ENCODE assay signal across 18 cellular contexts in genomic region chr2:15970701-15971100, GRCh38. TPM values are rescaled to one million over a fixed set of nuclear protein-coding genes. Genes with fewer than 3 reads are reported as not detected.
DNase-seq lines count a peak whose midpoint lies in the region; ATAC-seq and TF ChIP-seq lines count a peak whose summit lies in the region.
"Had no signal": no experiment of that assay in that cellular context is flagged by ENCODE, and none has a peak within 500 bp of the region (broad histone marks: within the 10 kb centered on the region; RNA-seq: fewer than 3 reads in every experiment).

No MANE protein-coding gene starts in this region.

- peaks cover 11% of the 10 kb centered on the region; the same call in 1 of the 2 replicates for H3K9me3 ChIP-seq in BE2C
- H3K9me3 ChIP-seq in CD4-positive, CD25-positive, alpha-beta regulatory T cell (ENCODE audit: control insufficient read depth in 2 of 2, low read length in 2 of 2), result no peaks in the 10 kb centered on the region
- H3K9me3 ChIP-seq: BLaER1 had no signal

- peak overlapping the region; percentile 84 for H2AFZ ChIP-seq in GM23338

- H3K4me1 Mint-ChIP-seq in CD4-positive, CD25-positive, alpha-beta regulatory T cell, result peaks cover 13 to 60% (median 28%) of the 10 kb centered on the region in 4 donors
- peaks cover 39% of the 10 kb centered on the region for H3K4me1 Mint-ChIP-seq in GM23338

- H3K27me3 ChIP-seq in BE2C (peaks cover 3% of the 10 kb centered on the region; the same call in 1 of the 2 replicates), GM23338 (ENCODE audit: insufficient read depth) (no peaks in the 10 kb centered on the region)
- H3K27me3 ChIP-seq in CD4-positive, CD25-positive, alpha-beta regulatory T cell (ENCODE audit: control insufficient read depth, insufficient read depth, low read length), result no peaks in the 10 kb centered on the region
- H3K27me3 ChIP-seq: BLaER1 had no signal

- H3K36me3 Mint-ChIP-seq in CD4-positive, CD25-positive, alpha-beta regulatory T cell, result no peaks in the 10 kb centered on the region
- H3K36me3 Mint-ChIP-seq in GM23338 (ENCODE audit: low read depth), result no peaks in the 10 kb centered on the region
- H3K36me3 Mint-ChIP-seq: CD4-positive, alpha-beta memory T cell had no signal

- DNase-seq in BE2C, result peak; percentile 94
- DNase-seq in CD4-positive, CD25-positive, alpha-beta regulatory T cell, result no peak
- DNase-seq in GM23338 (ENCODE audit: low spot score), result no peak
- peak; percentile 9 for DNase-seq in mesenteric fat pad (ENCODE audit: low spot score)
- no peak for DNase-seq in mucosa of gallbladder (ENCODE audit: low spot score)
- no peak for DNase-seq in HEK293T (ENCODE audit: extremely low spot score)
- no peak for DNase-seq in NCI-H1092 treated with DMSO at 0.1 percent for 48 hours (lab: John Stamatoyannopoulos, UW)
- DNase-seq: CD4-positive, alpha-beta memory T cell; COR-L47; DMS153; DND-41; GOT3; H7; HCEC 1CT had no signal

- H3K4me3 ChIP-seq in BE2C (ENCODE audit: low read depth, low read length) (no peak overlapping the region), GM23338 (no peak overlapping the region)
- no peak overlapping the region for H3K4me3 ChIP-seq in CD4-positive, CD25-positive, alpha-beta regulatory T cell (ENCODE audit: low read depth, low read length)
- H3K4me3 ChIP-seq: BLaER1 had no signal

- H3K4me1 ChIP-seq in BE2C (peaks cover 3% of the 10 kb centered on the region), GM23338 (ENCODE audit: insufficient read depth) (peaks cover 25% of the 10 kb centered on the region)
- H3K4me1 ChIP-seq in CD4-positive, CD25-positive, alpha-beta regulatory T cell (ENCODE audit: control insufficient read depth, insufficient read depth, low read length, poor library complexity, severe bottlenecking), result peaks cover 13% of the 10 kb centered on the region

- peaks cover 0 to 2% (median 0%) of the 10 kb centered on the region in 7 donors for H3K9me3 Mint-ChIP-seq in CD4-positive, CD25-positive, alpha-beta regulatory T cell
- H3K9me3 Mint-ChIP-seq in GM23338, result no peaks in the 10 kb centered on the region
- H3K9me3 Mint-ChIP-seq: CD4-positive, alpha-beta memory T cell had no signal

- peaks cover 4% of the 10 kb centered on the region for H3K27me3 Mint-ChIP-seq in CD4-positive, CD25-positive, alpha-beta regulatory T cell
- H3K27me3 Mint-ChIP-seq in GM23338 (ENCODE audit: insufficient read depth, low read depth, poor library complexity), result peaks cover 5% of the 10 kb centered on the region
- H3K27me3 Mint-ChIP-seq: CD4-positive, alpha-beta memory T cell had no signal

- H3K36me3 ChIP-seq in BE2C (no peaks in the 10 kb centered on the region), GM23338 (ENCODE audit: insufficient read depth) (no peaks in the 10 kb centered on the region)
- no peaks in the 10 kb centered on the region for H3K36me3 ChIP-seq in CD4-positive, CD25-positive, alpha-beta regulatory T cell (ENCODE audit: control insufficient read depth, insufficient read depth, low read length)
- H3K36me3 ChIP-seq: BLaER1 had no signal

- H3K4me3 Mint-ChIP-seq in CD4-positive, CD25-positive, alpha-beta regulatory T cell, result no peak overlapping the region
- H3K4me3 Mint-ChIP-seq in GM23338, result no peak overlapping the region
- H3K4me3 Mint-ChIP-seq: CD4-positive, alpha-beta memory T cell had no signal

- H4K20me1 ChIP-seq in GM23338 (replicated peaks; ENCODE audit: insufficient read depth), result no peaks in the 10 kb centered on the region
- H4K20me1 ChIP-seq: BLaER1 had no signal

- POLR2A ChIA-PET in HEK293T (lab: Yijun Ruan, JAX), result no interaction called here

- no peaks in the 10 kb centered on the region for H3K79me2 ChIP-seq in GM23338 (replicated peaks; ENCODE audit: insufficient read depth)

- H3K4me2 ChIP-seq in GM23338, result no peak overlapping the region
- H3K4me2 ChIP-seq: BLaER1 had no signal

- no peaks in the 10 kb centered on the region for H3K9me2 ChIP-seq in GM23338 (ENCODE audit: insufficient read depth)

- TF ChIP-seq CTCF in BE2C (IDR thresholded peaks at IDR 0.05; ENCODE audit: low read depth, low read length), result no peak
- TF ChIP-seq CTCF in GM23338 (conservative IDR thresholded peaks at IDR 0.05; ENCODE audit: low read depth in 2 of 2), result no peak

- 0 out of 2 replicates have a peak, but pooled peaks cover 4% of the 10 kb centered on the region for H3F3A ChIP-seq in GM23338 (replicated peaks; ENCODE audit: low read depth)

- peak overlapping the region; percentile 1 to 93 (median 11) for H3K27ac Mint-ChIP-seq in CD4-positive, CD25-positive, alpha-beta regulatory T cell
- H3K27ac Mint-ChIP-seq in GM23338, result no peak overlapping the region

- no peak for ATAC-seq in CD4-positive, CD25-positive, alpha-beta regulatory T cell (ENCODE audit: low read depth in 2 of 2)
- ATAC-seq in GM23338 (no peak), GM19324 (IDR thresholded peaks at IDR 0.05; ENCODE audit: low FRiP score, unreplicated experiment) (no peak)

- CTCF ChIA-PET in HEK293T (lab: Yijun Ruan, JAX), result no interaction called here

- no peak overlapping the region for H3K27ac ChIP-seq in CD4-positive, CD25-positive, alpha-beta regulatory T cell (ENCODE audit: insufficient read depth, low read length, poor library complexity, severe bottlenecking)
- no peak overlapping the region for H3K27ac ChIP-seq in GM23338 (ENCODE audit: low read depth)
- H3K27ac ChIP-seq: BLaER1, C4-2B had no signal

TF ChIP-seq in HEK293T, 16 proteins besides CTCF, POLR2A, EP300 and RAD21:
- no peak for TF ChIP-seq BHLHE40 (IDR thresholded peaks at IDR 0.05; ENCODE audit: borderline replicate concordance)
- TF ChIP-seq ARNT (IDR thresholded peaks at IDR 0.05), result no peak
- TF ChIP-seq SP1 (IDR thresholded peaks at IDR 0.05), result no peak
- TF ChIP-seq TARDBP (IDR thresholded peaks at IDR 0.05), result no peak
- no peak for TF ChIP-seq FOXA1 (IDR thresholded peaks at IDR 0.05)
- TF ChIP-seq HDGF (IDR thresholded peaks at IDR 0.05; ENCODE audit: borderline replicate concordance), result no peak
- TF ChIP-seq NFRKB (IDR thresholded peaks at IDR 0.05), result no peak
- no peak for TF ChIP-seq FOXK2 (IDR thresholded peaks at IDR 0.05)
- TF ChIP-seq LEF1 (IDR thresholded peaks at IDR 0.05; ENCODE audit: borderline replicate concordance), result no peak
- no peak for TF ChIP-seq ZNF384 (IDR thresholded peaks at IDR 0.05)
- TF ChIP-seq SUZ12 (IDR thresholded peaks at IDR 0.05), result no peak
- no peak for TF ChIP-seq PKNOX1 (IDR thresholded peaks at IDR 0.05)
- TF ChIP-seq ELF4 (IDR thresholded peaks at IDR 0.05), result no peak
- TF ChIP-seq L3MBTL2 (conservative IDR thresholded peaks at IDR 0.05), result no peak
- TF ChIP-seq FOXM1 (IDR thresholded peaks at IDR 0.05; ENCODE audit: borderline replicate concordance), result no peak
- no peak for TF ChIP-seq CTBP1 (IDR thresholded peaks at IDR 0.05; ENCODE audit: borderline replicate concordance)

RNA-seq across cellular contexts. Expression of gene MYCN, which starts 30.4 kb away (rescaled TPM):
- polyA plus RNA-seq in BE2C (2012; ENCODE audit: insufficient read depth, insufficient read length, low read depth), result 1,296 TPM
- total RNA-seq in CD4-positive, CD25-positive, alpha-beta regulatory T cell, result 2.2 TPM
- polyA plus RNA-seq in CD4-positive, CD25-positive, alpha-beta regulatory T cell, result under 1 TPM in 2 of 4 donors, not detected in 2; 0.08 to 0.09 TPM
- total RNA-seq in GM23338 (2014; rRNA removed; shearing (Covaris generic)), result 145 and 161 TPM in 2 replicates
- 50.8 and 60.8 TPM in 2 replicates for polyA plus RNA-seq in GM23338 (2016; fragmentation: Nextera tagmentation; extraction: Ambion mirVana)
- total RNA-seq in mesenteric fat pad (0.29 TPM), mucosa of gallbladder (1.4 TPM)
- total RNA-seq: A172 had no signal
- polyA plus RNA-seq: CD4-positive, alpha-beta memory T cell had no signal

Comparison
In these comparisons a context has a peak if more than half of its experiments do, and no peak if none do; other contexts are left out.
1. DNase-seq: peak in BE2C (single experiment) and mesenteric fat pad (single experiment); none in CD4-positive, CD25-positive, alpha-beta regulatory T cell (0 of 3), GM23338 (single experiment), mucosa of gallbladder (single experiment), HEK293T (single experiment) and NCI-H1092 treated with DMSO at 0.1 percent for 48 hours (single experiment).
2. RNA of gene MYCN, which starts 30.4 kb away (total RNA-seq): 145 to 161 TPM in GM23338; 2.2 TPM in CD4-positive, CD25-positive, alpha-beta regulatory T cell (single experiment), 1.4 TPM in mucosa of gallbladder (single experiment) and 0.29 TPM in mesenteric fat pad (single experiment); every median in the first group is over 10 times any median in the second.